Comparison of ENCODE assay signal across 1 cellular context in the genomic region with DNA sequence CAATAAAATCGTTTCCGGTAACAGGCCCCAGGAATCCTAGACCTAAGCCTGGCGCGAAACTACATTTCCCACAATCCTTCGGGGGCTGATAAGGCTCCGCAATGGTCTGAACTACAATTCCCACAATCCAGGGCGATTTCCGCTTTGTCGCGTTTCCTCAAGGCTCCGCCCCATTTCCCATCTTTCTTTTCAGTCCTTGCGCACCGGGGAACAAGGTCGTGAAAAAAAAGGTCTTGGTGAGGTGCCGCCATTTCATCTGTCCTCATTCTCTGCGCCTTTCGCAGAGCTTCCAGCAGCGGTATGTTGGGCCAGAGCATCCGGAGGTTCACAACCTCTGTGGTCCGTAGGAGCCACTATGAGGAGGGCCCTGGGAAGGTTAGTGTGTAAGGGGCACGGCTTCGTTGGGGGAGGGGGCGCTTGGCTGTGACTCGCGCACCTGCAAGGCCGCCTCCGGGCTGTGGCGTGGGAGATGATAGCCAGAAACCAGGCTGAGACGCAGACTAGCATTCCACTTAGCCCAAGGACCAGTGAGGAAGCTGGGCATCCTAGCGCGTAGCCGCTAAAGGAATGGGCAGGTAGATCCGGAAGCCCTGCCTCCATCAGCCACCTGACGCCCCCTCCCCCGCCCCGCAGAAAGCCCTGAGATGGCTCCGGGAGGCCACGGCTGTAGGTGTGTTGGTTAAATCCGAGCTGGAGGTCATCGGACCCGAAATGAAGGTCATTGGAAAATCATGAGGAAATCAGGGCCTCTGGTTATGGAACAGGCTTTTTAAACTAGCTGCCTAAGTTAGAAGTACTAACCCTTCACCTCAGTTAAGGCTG.
TF ChIP-seq lines count a peak whose summit lies in the region.

A gene with protein sequence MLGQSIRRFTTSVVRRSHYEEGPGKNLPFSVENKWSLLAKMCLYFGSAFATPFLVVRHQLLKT (plus strand): TSS at position 186 of the 822 bp plus-strand sequence. CDS start 115 bp downstream, at position 301.

TF ChIP-seq in liver, 16 proteins besides CTCF, POLR2A, EP300 and RAD21 (continued from another document):
- TF ChIP-seq, protein P1, sequence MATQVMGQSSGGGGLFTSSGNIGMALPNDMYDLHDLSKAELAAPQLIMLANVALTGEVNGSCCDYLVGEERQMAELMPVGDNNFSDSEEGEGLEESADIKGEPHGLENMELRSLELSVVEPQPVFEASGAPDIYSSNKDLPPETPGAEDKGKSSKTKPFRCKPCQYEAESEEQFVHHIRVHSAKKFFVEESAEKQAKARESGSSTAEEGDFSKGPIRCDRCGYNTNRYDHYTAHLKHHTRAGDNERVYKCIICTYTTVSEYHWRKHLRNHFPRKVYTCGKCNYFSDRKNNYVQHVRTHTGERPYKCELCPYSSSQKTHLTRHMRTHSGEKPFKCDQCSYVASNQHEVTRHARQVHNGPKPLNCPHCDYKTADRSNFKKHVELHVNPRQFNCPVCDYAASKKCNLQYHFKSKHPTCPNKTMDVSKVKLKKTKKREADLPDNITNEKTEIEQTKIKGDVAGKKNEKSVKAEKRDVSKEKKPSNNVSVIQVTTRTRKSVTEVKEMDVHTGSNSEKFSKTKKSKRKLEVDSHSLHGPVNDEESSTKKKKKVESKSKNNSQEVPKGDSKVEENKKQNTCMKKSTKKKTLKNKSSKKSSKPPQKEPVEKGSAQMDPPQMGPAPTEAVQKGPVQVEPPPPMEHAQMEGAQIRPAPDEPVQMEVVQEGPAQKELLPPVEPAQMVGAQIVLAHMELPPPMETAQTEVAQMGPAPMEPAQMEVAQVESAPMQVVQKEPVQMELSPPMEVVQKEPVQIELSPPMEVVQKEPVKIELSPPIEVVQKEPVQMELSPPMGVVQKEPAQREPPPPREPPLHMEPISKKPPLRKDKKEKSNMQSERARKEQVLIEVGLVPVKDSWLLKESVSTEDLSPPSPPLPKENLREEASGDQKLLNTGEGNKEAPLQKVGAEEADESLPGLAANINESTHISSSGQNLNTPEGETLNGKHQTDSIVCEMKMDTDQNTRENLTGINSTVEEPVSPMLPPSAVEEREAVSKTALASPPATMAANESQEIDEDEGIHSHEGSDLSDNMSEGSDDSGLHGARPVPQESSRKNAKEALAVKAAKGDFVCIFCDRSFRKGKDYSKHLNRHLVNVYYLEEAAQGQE (IDR thresholded peaks at IDR 0.05), result peak; percentile 94
- TF ChIP-seq NR2F2 (IDR thresholded peaks at IDR 0.05), result peak; percentile 19
- TF ChIP-seq, protein P2, sequence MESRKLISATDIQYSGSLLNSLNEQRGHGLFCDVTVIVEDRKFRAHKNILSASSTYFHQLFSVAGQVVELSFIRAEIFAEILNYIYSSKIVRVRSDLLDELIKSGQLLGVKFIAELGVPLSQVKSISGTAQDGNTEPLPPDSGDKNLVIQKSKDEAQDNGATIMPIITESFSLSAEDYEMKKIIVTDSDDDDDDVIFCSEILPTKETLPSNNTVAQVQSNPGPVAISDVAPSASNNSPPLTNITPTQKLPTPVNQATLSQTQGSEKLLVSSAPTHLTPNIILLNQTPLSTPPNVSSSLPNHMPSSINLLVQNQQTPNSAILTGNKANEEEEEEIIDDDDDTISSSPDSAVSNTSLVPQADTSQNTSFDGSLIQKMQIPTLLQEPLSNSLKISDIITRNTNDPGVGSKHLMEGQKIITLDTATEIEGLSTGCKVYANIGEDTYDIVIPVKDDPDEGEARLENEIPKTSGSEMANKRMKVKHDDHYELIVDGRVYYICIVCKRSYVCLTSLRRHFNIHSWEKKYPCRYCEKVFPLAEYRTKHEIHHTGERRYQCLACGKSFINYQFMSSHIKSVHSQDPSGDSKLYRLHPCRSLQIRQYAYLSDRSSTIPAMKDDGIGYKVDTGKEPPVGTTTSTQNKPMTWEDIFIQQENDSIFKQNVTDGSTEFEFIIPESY (IDR thresholded peaks at IDR 0.05), result peak; percentile 77
- TF ChIP-seq TAF1 (conservative IDR thresholded peaks at IDR 0.05), result peak; percentile 85
- TF ChIP-seq, protein P3, sequence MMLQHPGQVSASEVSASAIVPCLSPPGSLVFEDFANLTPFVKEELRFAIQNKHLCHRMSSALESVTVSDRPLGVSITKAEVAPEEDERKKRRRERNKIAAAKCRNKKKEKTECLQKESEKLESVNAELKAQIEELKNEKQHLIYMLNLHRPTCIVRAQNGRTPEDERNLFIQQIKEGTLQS (IDR thresholded peaks at IDR 0.05), result peak; percentile 13
